9 cellular contexts compared by ENCODE assay signal in genomic region chr17:35368086-35368824, GRCh38. TPM values are rescaled to one million over a fixed set of nuclear protein-coding genes. Genes with fewer than 3 reads are reported as not detected.
A peak's percentile ranks its signal among the peaks of the same experiment; 100 is the strongest.
DNase-seq lines count a peak whose midpoint lies in the region; ATAC-seq and TF ChIP-seq lines count a peak whose summit lies in the region.
"Had no signal": no experiment of that assay in that cellular context is flagged by ENCODE, and none has a peak within 500 bp of the region (broad histone marks: within the 10 kb centered on the region; RNA-seq: fewer than 3 reads in every experiment).

No MANE protein-coding gene starts in this region.

- no peak overlapping the region for H2AK5ac ChIP-seq in mesendoderm (ENCODE audit: low read length)

- peak overlapping the region; percentile 21 for H3K4me3 Mint-ChIP-seq in T-helper 1 cell treated with Interleukin-12 subunit alpha and Interleukin-12 subunit beta and Interleukin-4 antibody, amounts not matched to agents 30 μg/mL and 1 μg/mL, for 36 hours

- H3K4me1 Mint-ChIP-seq in T-helper 1 cell treated with Interleukin-12 subunit alpha and Interleukin-12 subunit beta and Interleukin-4 antibody, amounts not matched to agents 30 μg/mL and 1 μg/mL, for 36 hours (ENCODE audit: low read depth): peaks cover 63% of the 10 kb centered on the region

- no peak overlapping the region for H3K4ac ChIP-seq in mesendoderm (ENCODE audit: low read depth, low read length)

- no CpG with 5 or more reads among the region's 4 CpGs for WGBS in mesendoderm (ENCODE audit: extremely low coverage, insufficient coverage, low lambda C conversion rate)

- no peaks in the 10 kb centered on the region for H3K79me1 ChIP-seq in mesendoderm (ENCODE audit: low read length)

- H3K27me3 Mint-ChIP-seq in T-helper 1 cell treated with Interleukin-12 subunit alpha and Interleukin-12 subunit beta and Interleukin-4 antibody, amounts not matched to agents 30 μg/mL and 1 μg/mL, for 36 hours (ENCODE audit: low read depth): no peaks in the 10 kb centered on the region

- no peak overlapping the region for H3K18ac ChIP-seq in mesendoderm (ENCODE audit: low read length)

- no peaks in the 10 kb centered on the region for H3K79me2 ChIP-seq in mesendoderm (ENCODE audit: control insufficient read depth, insufficient read depth, low read length)
- H3K79me2 ChIP-seq: parathyroid adenoma had no signal

- H3K4me2 ChIP-seq in mesendoderm (ENCODE audit: low read length): no peak overlapping the region

- DNase-seq in CD1c-positive myeloid dendritic cell (ENCODE audit: extremely low spot score) (peak; percentile 52), mesendoderm (peak; percentile 16), NCI-H526 (lab: John Stamatoyannopoulos, UW) (no peak), NCI-H146 (lab: John Stamatoyannopoulos, UW) (no peak), dorsolateral prefrontal cortex (no peak)

- H3K27ac Mint-ChIP-seq in T-helper 1 cell treated with Interleukin-12 subunit alpha and Interleukin-12 subunit beta and Interleukin-4 antibody, amounts not matched to agents 30 μg/mL and 1 μg/mL, for 36 hours: peak overlapping the region; percentile 60

- no peaks in the 10 kb centered on the region for H3K36me3 ChIP-seq in mesendoderm (ENCODE audit: control insufficient read depth, insufficient read depth, low read length)

- H3K4me3 ChIP-seq in mesendoderm (ENCODE audit: low read length): no peak overlapping the region
- H3K4me3 ChIP-seq in dorsolateral prefrontal cortex: no peak overlapping the region

- H3K36me3 Mint-ChIP-seq in T-helper 1 cell treated with Interleukin-12 subunit alpha and Interleukin-12 subunit beta and Interleukin-4 antibody, amounts not matched to agents 30 μg/mL and 1 μg/mL, for 36 hours (ENCODE audit: low read depth): peaks cover 61% of the 10 kb centered on the region

- H3K27me3 ChIP-seq in mesendoderm (ENCODE audit: insufficient read depth, low read length, poor library complexity): peaks cover 17% of the 10 kb centered on the region
- H3K27me3 ChIP-seq in dorsolateral prefrontal cortex: peaks cover 0 to 72% (median 23%) of the 10 kb centered on the region in 45 donors

- peak; percentile 87 for ATAC-seq in HG03097 (IDR thresholded peaks at IDR 0.05; ENCODE audit: low FRiP score, unreplicated experiment)

- no peak overlapping the region for H2BK120ac ChIP-seq in mesendoderm (ENCODE audit: low read depth, low read length)

- no peak overlapping the region for H4K8ac ChIP-seq in mesendoderm (ENCODE audit: low read depth, low read length)

- H3K4me1 ChIP-seq in mesendoderm (ENCODE audit: control insufficient read depth, low read depth, low read length): peaks cover 3% of the 10 kb centered on the region
- H3K4me1 ChIP-seq: parathyroid adenoma had no signal

- TF ChIP-seq POLR2A in GM19099 (IDR thresholded peaks at IDR 0.05; ENCODE audit: extremely low read depth, insufficient read length, low read depth): peak; percentile 29

- H3K9ac ChIP-seq in mesendoderm (ENCODE audit: low read length): no peak overlapping the region
- H3K9ac ChIP-seq: parathyroid adenoma had no signal

- peaks cover 21% of the 10 kb centered on the region for H3K9me3 Mint-ChIP-seq in T-helper 1 cell treated with Interleukin-12 subunit alpha and Interleukin-12 subunit beta and Interleukin-4 antibody, amounts not matched to agents 30 μg/mL and 1 μg/mL, for 36 hours

- H4K5ac ChIP-seq in mesendoderm (ENCODE audit: low read length): no peak overlapping the region

- intact Hi-C loops in dorsolateral prefrontal cortex (cut with DNase I): no loop called here

- H3K23ac ChIP-seq in mesendoderm (ENCODE audit: low read length): no peak overlapping the region

- no peak overlapping the region for H2BK15ac ChIP-seq in mesendoderm (replicated peaks; ENCODE audit: low read depth)

- no peak overlapping the region for H3K56ac ChIP-seq in mesendoderm (ENCODE audit: low read length)

- H3K27ac ChIP-seq in mesendoderm (ENCODE audit: low read depth, low read length) (no peak overlapping the region), dorsolateral prefrontal cortex (no peak overlapping the region)
- H3K27ac ChIP-seq: parathyroid adenoma had no signal

- no peak for TF ChIP-seq CTCF in dorsolateral prefrontal cortex (IDR thresholded peaks at IDR 0.05 in 54 of 56, conservative IDR thresholded peaks at IDR 0.05 in 2 of 56; ENCODE audit: low read depth in 1 of 56, partially characterized antibody in 56 of 56)

- no peak overlapping the region for H2BK5ac ChIP-seq in mesendoderm (ENCODE audit: low read length)

RNA-seq across cellular contexts. Expression of gene SLFN11, which starts 5.2 kb away (rescaled TPM):
- 0.08 TPM for polyA plus RNA-seq in mesendoderm (2013, experiment 1 of 2)
- 0.11 TPM for polyA plus RNA-seq in mesendoderm (2013, experiment 2 of 2)
- 10 to 100 TPM in 43 of 120 experiments, 1 to 10 TPM in 77; 3.1 to 18.7 (median 8.5) TPM for total RNA-seq in dorsolateral prefrontal cortex

Comparison
In these comparisons a context has a peak if more than half of its experiments do, and no peak if none do; other contexts are left out.
1. DNase-seq: peak in CD1c-positive myeloid dendritic cell (single experiment) and mesendoderm (single experiment); none in NCI-H526 (0 of 2), NCI-H146 (single experiment) and dorsolateral prefrontal cortex (0 of 10).